Comparison of ENCODE assay signal across 7 cellular contexts in the genomic region with DNA sequence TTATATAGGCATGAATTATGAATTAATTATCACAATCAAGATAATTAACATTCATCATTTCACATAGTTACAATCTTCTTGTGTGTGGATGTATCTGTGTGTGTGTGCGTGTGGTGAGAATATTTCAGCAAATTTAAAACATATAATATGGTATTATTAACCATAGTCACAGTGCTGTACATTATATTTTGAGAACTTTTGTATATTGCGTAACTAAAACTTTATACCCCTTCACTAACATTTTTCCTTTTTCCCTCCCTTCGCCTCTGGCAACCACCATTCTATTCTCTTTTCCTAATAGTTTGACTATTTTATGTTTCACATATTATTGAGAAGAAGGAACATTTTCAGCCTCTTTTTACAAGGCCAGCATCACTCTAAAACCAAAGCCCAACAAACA.
"Had no signal": no experiment of that assay in that cellular context is flagged by ENCODE, and none has a peak within 500 bp of the region (broad histone marks: within the 10 kb centered on the region; RNA-seq: fewer than 3 reads in every experiment).

No MANE protein-coding gene starts in this region.

- ATAC-seq: HCT116, K562 had no signal

- H3K4me1 ChIP-seq: HAP-1 had no signal

- H3K9ac ChIP-seq: GM23248 had no signal

- DNase-seq: GM23248, GOT3, H7, KG1 had no signal

- H3K27ac ChIP-seq: GM23248 had no signal

- H3K4me3 ChIP-seq: GM23248, HAP-1, K562 had no signal

- H3K9me3 ChIP-seq: HAP-1 had no signal

- H2AFZ ChIP-seq: GM23248 had no signal

- H3K36me3 ChIP-seq: HAP-1 had no signal
